Comparison of ENCODE assay signal across 17 cellular contexts in the genomic region with DNA sequence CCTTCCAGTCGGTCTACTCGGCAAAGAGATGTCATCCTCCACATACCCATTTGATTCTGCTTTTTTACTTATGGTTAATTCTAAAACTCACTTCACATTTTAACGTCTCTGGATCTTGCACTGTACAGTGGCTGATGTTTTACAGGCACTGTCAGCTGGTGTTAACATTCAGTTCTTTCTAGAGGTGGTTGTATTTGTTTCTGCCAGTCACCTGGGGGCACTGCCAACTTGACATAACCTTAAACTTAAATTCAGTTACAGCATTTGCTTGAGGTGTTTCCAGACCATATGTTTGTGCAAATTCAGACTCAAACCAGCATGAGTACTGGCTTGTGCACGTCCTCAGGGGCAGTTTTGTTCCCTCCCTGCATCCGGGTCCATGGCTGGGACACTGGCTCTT. TPM values are rescaled to one million over a fixed set of nuclear protein-coding genes. Genes with fewer than 3 reads are reported as not detected.
DNase-seq lines count a peak whose midpoint lies in the region; ATAC-seq, FAIRE-seq and TF ChIP-seq lines count a peak whose summit lies in the region.
"Had no signal": no experiment of that assay in that cellular context is flagged by ENCODE, and none has a peak within 500 bp of the region (broad histone marks: within the 10 kb centered on the region; RNA-seq: fewer than 3 reads in every experiment).

No MANE protein-coding gene starts in this region.

- TF ChIP-seq CTCF in heart right ventricle (IDR thresholded peaks at IDR 0.05) (peak in 2 of 9 donors; percentile 16 to 27), OCI-LY3 (IDR thresholded peaks at IDR 0.05; ENCODE audit: low read depth, low read length) (peak; percentile 59), foreskin keratinocyte (conservative IDR thresholded peaks at IDR 0.05) (peak; percentile 57)

- H3K27ac ChIP-seq in heart right ventricle: no peak overlapping the region
- no peak overlapping the region for H3K27ac ChIP-seq in OCI-LY3 (ENCODE audit: low read length)
- H3K27ac ChIP-seq in foreskin keratinocyte: no peak overlapping the region
- H3K27ac ChIP-seq: KMS-11, left ventricle myocardium inferior, neutrophil, SK-N-MC had no signal

- H3K4me2 ChIP-seq in OCI-LY3 (ENCODE audit: low read length): peak overlapping the region; percentile 13; the same call in 1 of the 2 replicates
- H3K4me2 ChIP-seq: KMS-11 had no signal

- H3K4me3 ChIP-seq in heart right ventricle: no peak overlapping the region
- no peak overlapping the region for H3K4me3 ChIP-seq in OCI-LY3 (ENCODE audit: low read length)
- H3K4me3 ChIP-seq: left ventricle myocardium inferior, SK-N-MC had no signal

- H3K27me3 ChIP-seq in heart right ventricle (no peaks in the 10 kb centered on the region), OCI-LY3 (ENCODE audit: low read depth, low read length) (peaks cover 15% of the 10 kb centered on the region), foreskin keratinocyte (no peaks in the 10 kb centered on the region)

- no peaks in the 10 kb centered on the region for H3K36me3 ChIP-seq in heart right ventricle
- no peaks in the 10 kb centered on the region for H3K36me3 ChIP-seq in OCI-LY3 (replicated peaks; ENCODE audit: low read depth, low read length)
- H3K36me3 ChIP-seq: left ventricle myocardium inferior, neutrophil had no signal

- no peaks in the 10 kb centered on the region for H3K79me2 ChIP-seq in OCI-LY3 (ENCODE audit: low read length)

- peak; percentile 16 for DNase-seq in left ventricle myocardium superior
- no peak for DNase-seq in heart right ventricle
- peak in 1 of 2 donors; percentile 40 for DNase-seq in foreskin keratinocyte
- no peak for DNase-seq in NCI-H510A (lab: John Stamatoyannopoulos, UW)
- DNase-seq in GM19239 (ENCODE audit: insufficient read length, low spot score): no peak
- no peak for DNase-seq in C1 segment of cervical spinal cord (lab: John Stamatoyannopoulos, UW)
- DNase-seq: activated CD4-positive, alpha-beta T cell treated with anti-CD3 and anti-CD28 coated beads for 48 hours; COR-L47; left ventricle myocardium inferior; NCI-H446; stimulated activated CD4-positive, alpha-beta T cell treated with anti-CD3 and anti-CD28 coated beads, Interleukin-2, amount 100 ng/mL, for 24 hours; stimulated activated naive CD4-positive, alpha-beta T cell treated with Interleukin-2 at 50 U/mL for 16 hours had no signal

- no peaks in the 10 kb centered on the region for H4K20me1 ChIP-seq in OCI-LY3 (ENCODE audit: insufficient read depth, low read length)

- no peak overlapping the region for H3K9ac ChIP-seq in OCI-LY3 (ENCODE audit: low read length)
- H3K9ac ChIP-seq: KMS-11 had no signal

- H3K9me3 ChIP-seq in heart right ventricle: no peaks in the 10 kb centered on the region
- peaks cover 5% of the 10 kb centered on the region; the same call in 1 of the 2 replicates for H3K9me3 ChIP-seq in OCI-LY3 (ENCODE audit: insufficient read depth, low read length)
- H3K9me3 ChIP-seq: left ventricle myocardium inferior, neutrophil had no signal

- intact Hi-C loops in left ventricle myocardium superior (cut with micrococcal nuclease): no loop called here
- intact Hi-C loops in heart right ventricle (cut with DNase I): loop anchor here in 2 of 10 donors (10.0 kb wide), 1 partner anchor 86 kb away; no protein-coding TSS in a partner anchor

- 51 to 55% methylated on average over 5 of the region's 5 CpGs for WGBS in heart right ventricle, 2 donors

- FAIRE-seq in GM19239 (lab: Jason Lieb, UNC): no peak

- H3K4me1 ChIP-seq in heart right ventricle (peaks cover 0 to 45% (median 19%) of the 10 kb centered on the region in 9 donors), OCI-LY3 (ENCODE audit: low read length) (peaks cover 22% of the 10 kb centered on the region), foreskin keratinocyte (peaks cover 4% of the 10 kb centered on the region)

- no peak overlapping the region for H2AFZ ChIP-seq in OCI-LY3 (ENCODE audit: low read depth, low read length)

- ATAC-seq in left ventricle myocardium superior (peak; percentile 19), heart right ventricle (no peak), foreskin keratinocyte (no peak), GM21526 (IDR thresholded peaks at IDR 0.05; ENCODE audit: low FRiP score, unreplicated experiment) (no peak)

RNA-seq across cellular contexts. Expression of a gene that starts 5.3 kb away (rescaled TPM):
- total RNA-seq in left ventricle myocardium superior (22.9 TPM), heart right ventricle (10 to 100 TPM; 17.9 to 27.7 (median 23.4) TPM), foreskin keratinocyte (18.3 and 18.6 TPM in 2 replicates)
- polyA plus RNA-seq in heart right ventricle (10 to 100 TPM in 1 of 2 donors, 1 to 10 TPM in 1; 5.8 to 10.8 TPM), foreskin keratinocyte (10.7 and 11.4 TPM in 2 replicates)

RNA-seq across cellular contexts. Expression of a gene that starts 24.1 kb away (rescaled TPM):
- 52.6 TPM for total RNA-seq in left ventricle myocardium superior
- 10 to 100 TPM; 37.0 to 53.8 (median 45.0) TPM for total RNA-seq in heart right ventricle
- 10 to 100 TPM; 21.9 to 68.1 TPM for polyA plus RNA-seq in heart right ventricle
- 49.4 and 57.4 TPM in 2 replicates for total RNA-seq in foreskin keratinocyte
- polyA plus RNA-seq in foreskin keratinocyte: 44.7 and 47.8 TPM in 2 replicates
